In the genomic region with DNA sequence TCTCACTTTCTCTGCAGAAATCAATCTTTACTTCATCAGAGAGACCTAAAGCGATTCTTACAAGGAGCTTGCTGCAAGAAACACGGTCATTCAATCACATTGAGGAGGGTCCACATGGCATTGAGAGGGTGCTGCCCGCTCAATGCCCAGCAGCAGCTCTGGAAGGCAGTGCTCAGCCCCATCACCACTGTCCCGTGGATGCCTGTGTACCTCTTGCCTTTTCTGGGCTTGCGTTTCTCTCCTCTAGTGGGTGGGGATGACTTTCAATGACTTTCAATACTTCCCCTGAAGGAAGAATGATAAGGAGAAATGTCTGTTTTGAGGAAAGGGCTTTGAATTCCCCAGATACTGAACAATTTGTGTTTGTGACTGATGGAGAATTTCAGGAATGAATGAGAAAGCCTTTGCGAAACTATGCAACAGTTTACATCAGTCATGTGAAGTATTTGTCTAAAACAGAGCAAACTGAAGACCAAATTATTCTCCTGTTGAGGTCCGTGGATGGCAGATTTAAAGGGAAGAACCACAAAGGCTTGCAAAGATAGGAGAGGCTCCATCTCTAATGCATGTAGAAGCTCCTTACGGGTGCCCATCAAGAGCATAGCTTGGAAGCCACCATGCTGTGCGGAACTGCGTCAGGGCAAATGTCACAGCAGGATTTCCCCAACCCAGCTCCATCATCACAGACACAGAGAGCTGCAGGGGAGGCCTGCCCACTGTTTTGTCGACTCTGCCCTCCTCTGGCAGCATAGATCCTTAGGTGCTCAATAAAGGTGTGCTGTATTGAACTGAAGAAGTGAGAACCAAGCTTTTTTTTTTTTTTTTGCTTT, we compare ENCODE assay signal across 15 cellular contexts. TPM values are rescaled to one million over a fixed set of nuclear protein-coding genes. Genes with fewer than 3 reads are reported as not detected.
DNase-seq lines count a peak whose midpoint lies in the region; ATAC-seq and TF ChIP-seq lines count a peak whose summit lies in the region.
"Had no signal": no experiment of that assay in that cellular context is flagged by ENCODE, and none has a peak within 500 bp of the region (broad histone marks: within the 10 kb centered on the region; RNA-seq: fewer than 3 reads in every experiment).

No MANE protein-coding gene starts in this region.

- 82% methylated on average over 11 of the region's 11 CpGs for WGBS in esophagus muscularis mucosa

- no peak for TF ChIP-seq POLR2A in esophagus muscularis mucosa (IDR thresholded peaks at IDR 0.05; ENCODE audit: low read depth)

- H3K27me3 ChIP-seq in BLaER1 = no peaks in the 10 kb centered on the region
- no peaks in the 10 kb centered on the region for H3K27me3 ChIP-seq in PC-9 (ENCODE audit: insufficient read depth, low read depth)
- no peaks in the 10 kb centered on the region for H3K27me3 ChIP-seq in esophagus muscularis mucosa
- no peaks in the 10 kb centered on the region for H3K27me3 ChIP-seq in osteoblast (ENCODE audit: insufficient read depth, low read length)

- CTCF ChIA-PET in PC-9 (lab: Charles Lee) = no interaction called here

- H3K4me1 ChIP-seq in BLaER1 (peaks cover 100% of the 10 kb centered on the region), PC-9 (replicated peaks; ENCODE audit: insufficient read depth) (peaks cover 46% of the 10 kb centered on the region), esophagus muscularis mucosa (peaks cover 83 to 94% (median 88%) of the 10 kb centered on the region in 4 donors), osteoblast (ENCODE audit: insufficient read depth, low read length) (peaks cover 38% of the 10 kb centered on the region)

- no peaks in the 10 kb centered on the region for H4K20me1 ChIP-seq in BLaER1
- H4K20me1 ChIP-seq in PC-9 (ENCODE audit: insufficient read depth) = no peaks in the 10 kb centered on the region
- no peaks in the 10 kb centered on the region for H4K20me1 ChIP-seq in osteoblast (ENCODE audit: insufficient read depth, low read length)

- H3K27ac ChIP-seq in BLaER1 = peak overlapping the region; percentile 98
- peak overlapping the region; percentile 84 for H3K27ac ChIP-seq in PC-9
- peak overlapping the region; percentile 90 to 95 (median 92) for H3K27ac ChIP-seq in esophagus muscularis mucosa (replicated peaks in 1 of 4)
- peak overlapping the region; percentile 17 for H3K27ac ChIP-seq in osteoblast (ENCODE audit: low read depth, low read length)
- H3K27ac ChIP-seq: WERI-Rb-1 had no signal

- no peaks in the 10 kb centered on the region for H3K9me2 ChIP-seq in PC-9 (ENCODE audit: insufficient read depth)

- no TSS peak for BruUV-seq in PC-9 (replicated peaks; lab: Mats Ljungman, UMichigan)

- DNase-seq in PC-9 (peak in 1 of 2 experiments; percentile 59), esophagus muscularis mucosa (ENCODE audit: extremely low spot score) (peak; percentile 86), osteoblast (ENCODE audit: insufficient read length, low spot score, missing footprints) (peak; percentile 48)
- DNase-seq: NCI-H2081 treated with DMSO at 0.1 percent for 48 hours; occipital lobe; PC-3; stimulated activated CD4-positive, alpha-beta T cell treated with anti-CD3 and anti-CD28 coated beads, Interleukin-4, amount 100 ng/mL, for 24 hours; WERI-Rb-1 had no signal

- TF ChIP-seq CTCF in PC-9 (conservative IDR thresholded peaks at IDR 0.05) = no peak
- no peak for TF ChIP-seq CTCF in esophagus muscularis mucosa (IDR thresholded peaks at IDR 0.05)
- no peak for TF ChIP-seq CTCF in osteoblast (IDR thresholded peaks at IDR 0.05; ENCODE audit: extremely low read depth, low read depth, low read length)

- 0 out of 2 replicates have a peak overlapping the region, but pooled peaks have one; percentile 31 for H3K9ac ChIP-seq in BLaER1

- H3K36me3 ChIP-seq in BLaER1 = peaks cover 1% of the 10 kb centered on the region; the same call in 1 of the 2 replicates
- no peaks in the 10 kb centered on the region for H3K36me3 ChIP-seq in PC-9 (ENCODE audit: low read depth)
- peaks cover 4 to 47% (median 37%) of the 10 kb centered on the region in 4 donors for H3K36me3 ChIP-seq in esophagus muscularis mucosa
- no peaks in the 10 kb centered on the region for H3K36me3 ChIP-seq in osteoblast (ENCODE audit: insufficient read depth, low read length)
- H3K36me3 ChIP-seq: WERI-Rb-1 had no signal

- H3F3A ChIP-seq in PC-9 (ENCODE audit: insufficient read depth, low read depth) = peaks cover 32% of the 10 kb centered on the region

- ATAC-seq in HG03196 (IDR thresholded peaks at IDR 0.05; ENCODE audit: unreplicated experiment) (no peak), HG02840 (IDR thresholded peaks at IDR 0.05; ENCODE audit: low FRiP score, unreplicated experiment) (no peak), HG03097 (IDR thresholded peaks at IDR 0.05; ENCODE audit: low FRiP score, unreplicated experiment) (no peak), HG03039 (IDR thresholded peaks at IDR 0.05; ENCODE audit: unreplicated experiment) (no peak)
- ATAC-seq: activated T-helper 17 cell treated with anti-CD3 and anti-CD28 coated beads, Interleukin-2, amount 50 U/mL, for 72 hours; PC-3 had no signal

- H3K9me3 ChIP-seq in BLaER1 = no peaks in the 10 kb centered on the region
- H3K9me3 ChIP-seq in PC-9 (ENCODE audit: insufficient read depth, low read depth) = no peaks in the 10 kb centered on the region
- no peaks in the 10 kb centered on the region for H3K9me3 ChIP-seq in esophagus muscularis mucosa
- H3K9me3 ChIP-seq in osteoblast (ENCODE audit: low read depth, low read length) = no peaks in the 10 kb centered on the region

- POLR2A ChIA-PET in PC-9 (lab: Charles Lee; ENCODE audit: unreplicated experiment) = interaction anchor here (1.0 kb wide), 1 partner anchor 13 kb away, joined by 10 read pairs; no protein-coding TSS in a partner anchor

- H3K79me2 ChIP-seq in PC-9 (ENCODE audit: low read depth) (no peaks in the 10 kb centered on the region), osteoblast (ENCODE audit: insufficient read depth, low read length) (no peaks in the 10 kb centered on the region)

- H3K4me3 ChIP-seq in BLaER1 = no peak overlapping the region
- H3K4me3 ChIP-seq in PC-9 = no peak overlapping the region
- no peak overlapping the region for H3K4me3 ChIP-seq in esophagus muscularis mucosa
- no peak overlapping the region for H3K4me3 ChIP-seq in osteoblast (ENCODE audit: insufficient read depth, low read length)

- H3K4me2 ChIP-seq in BLaER1 (peak overlapping the region; percentile 97), PC-9 (peak overlapping the region; percentile 58), osteoblast (ENCODE audit: insufficient read depth, low read length) (no peak overlapping the region)

- intact Hi-C loops in PC-9 (cut with micrococcal nuclease; ENCODE audit: unreplicated experiment) (no loop called here), esophagus muscularis mucosa (cut with DNase I) (no loop called here)

- no peak for TF ChIP-seq EP300 in esophagus muscularis mucosa (IDR thresholded peaks at IDR 0.05)

- H2AFZ ChIP-seq in PC-9 (no peak overlapping the region), osteoblast (ENCODE audit: low read length) (no peak overlapping the region)

RNA-seq across cellular contexts. Expression of a gene that starts 6.6 kb away (rescaled TPM):
- 22.4 and 29.9 TPM in 2 replicates for total RNA-seq in PC-9 (2021)
- total RNA-seq in esophagus muscularis mucosa = 10 to 100 TPM; 17.5 to 24.4 (median 19.5) TPM
- total RNA-seq in osteoblast = 13.8 and 14.4 TPM in 2 replicates

RNA-seq across cellular contexts. Expression of a gene that starts 15.5 kb away (rescaled TPM):
- total RNA-seq in PC-9 (2021) (13.2 and 15.1 TPM in 2 replicates), esophagus muscularis mucosa (100 to 1,000 TPM in 2 of 4 donors, 10 to 100 TPM in 2; 32.0 to 413 (median 126) TPM), osteoblast (43.6 and 87.6 TPM in 2 replicates)
- total RNA-seq: B cell had no signal

RNA-seq across cellular contexts. Expression of a gene that starts 34.5 kb away (rescaled TPM):
- total RNA-seq in PC-9 (2021) = 6.5 and 7.6 TPM in 2 replicates
- 10 to 100 TPM; 27.6 to 41.5 (median 32.7) TPM for total RNA-seq in esophagus muscularis mucosa
- 2.9 and 4.0 TPM in 2 replicates for total RNA-seq in osteoblast

Comparison
In these comparisons a context has a peak if more than half of its experiments do, and no peak if none do; other contexts are left out.
1. H3K27ac ChIP-seq: peak in every context shown above with its lines; median percentile 98 in BLaER1; 92 in esophagus muscularis mucosa; 84 in PC-9; 17 in osteoblast.